1 cellular context compared by ENCODE assay signal in the genomic region with DNA sequence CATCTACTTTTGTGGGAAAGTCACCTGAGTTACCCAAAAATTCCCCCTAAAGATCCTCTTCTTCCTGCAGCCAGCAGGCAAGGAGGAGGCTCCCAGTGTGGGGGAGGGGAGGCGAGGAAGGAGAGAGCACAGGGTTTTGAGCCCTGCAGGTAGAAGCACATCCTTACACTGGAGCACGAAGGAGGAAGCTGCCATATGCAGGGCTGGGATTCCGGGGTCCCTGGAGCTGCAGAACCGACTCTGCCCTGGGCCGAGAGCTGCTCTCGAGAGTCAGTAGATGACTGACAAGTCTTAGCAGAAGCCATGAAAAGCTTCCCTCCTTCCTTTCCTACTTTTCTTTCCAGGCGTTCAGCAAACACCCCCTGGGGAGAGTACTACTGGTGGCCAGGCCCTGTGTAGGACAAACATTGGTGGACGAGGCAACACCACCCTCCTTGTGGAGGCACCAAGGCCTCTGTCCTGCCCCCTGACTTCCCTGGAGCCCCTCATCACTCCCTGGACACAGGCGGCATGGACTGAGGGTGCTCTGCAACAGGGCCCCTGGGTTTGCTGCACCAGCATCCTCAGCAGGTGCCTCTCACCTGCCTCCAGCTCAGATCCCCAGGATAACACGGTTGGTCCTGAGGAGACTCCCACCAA.
TF ChIP-seq lines count a peak whose summit lies in the region.

No MANE protein-coding gene starts in this region.

TF ChIP-seq in H1, 55 proteins besides CTCF, POLR2A, EP300 and RAD21 (continued from another document):
- TF ChIP-seq TAF1 (IDR thresholded peaks at IDR 0.05; ENCODE audit: low read depth, low read length) (no peak), CBX5 (IDR thresholded peaks at IDR 0.05; ENCODE audit: low read depth, low read length) (no peak), BRCA1 (IDR thresholded peaks at IDR 0.05; ENCODE audit: low read depth, low read length) (no peak), KDM4A (IDR thresholded peaks at IDR 0.05; ENCODE audit: low read depth, low read length, severe bottlenecking) (no peak), FOSL1 (IDR thresholded peaks at IDR 0.05; ENCODE audit: insufficient read depth, low read depth, low read length) (no peak), HDAC2 (IDR thresholded peaks at IDR 0.05; ENCODE audit: borderline replicate concordance in 1 of 2, low read depth in 2 of 2, low read length in 2 of 2) (no peak), POLR2AphosphoS5 (IDR thresholded peaks at IDR 0.05; ENCODE audit: low read depth, low read length) (no peak), NRF1 (IDR thresholded peaks at IDR 0.05; ENCODE audit: low read depth, low read length) (no peak), RNF2 (IDR thresholded peaks at IDR 0.05; ENCODE audit: borderline replicate concordance, low read depth, low read length, missing control alignments, poor library complexity, severe bottlenecking) (no peak), E2F6 (IDR thresholded peaks at IDR 0.05) (no peak), GTF2F1 (IDR thresholded peaks at IDR 0.05; ENCODE audit: borderline replicate concordance, low read depth, low read length) (no peak), POU5F1 (IDR thresholded peaks at IDR 0.05; ENCODE audit: low read depth, low read length) (no peak), SP1 (IDR thresholded peaks at IDR 0.05; ENCODE audit: low read depth, low read length) (no peak), KDM1A (IDR thresholded peaks at IDR 0.05; ENCODE audit: borderline replicate concordance, low read length) (no peak), RXRA (IDR thresholded peaks at IDR 0.05; ENCODE audit: insufficient read depth, low read depth, low read length) (no peak), CBX8 (IDR thresholded peaks at IDR 0.05; ENCODE audit: borderline replicate concordance, low read depth, low read length) (no peak), CEBPB (IDR thresholded peaks at IDR 0.05; ENCODE audit: low read depth, low read length) (no peak)
- TF ChIP-seq, protein P1, sequence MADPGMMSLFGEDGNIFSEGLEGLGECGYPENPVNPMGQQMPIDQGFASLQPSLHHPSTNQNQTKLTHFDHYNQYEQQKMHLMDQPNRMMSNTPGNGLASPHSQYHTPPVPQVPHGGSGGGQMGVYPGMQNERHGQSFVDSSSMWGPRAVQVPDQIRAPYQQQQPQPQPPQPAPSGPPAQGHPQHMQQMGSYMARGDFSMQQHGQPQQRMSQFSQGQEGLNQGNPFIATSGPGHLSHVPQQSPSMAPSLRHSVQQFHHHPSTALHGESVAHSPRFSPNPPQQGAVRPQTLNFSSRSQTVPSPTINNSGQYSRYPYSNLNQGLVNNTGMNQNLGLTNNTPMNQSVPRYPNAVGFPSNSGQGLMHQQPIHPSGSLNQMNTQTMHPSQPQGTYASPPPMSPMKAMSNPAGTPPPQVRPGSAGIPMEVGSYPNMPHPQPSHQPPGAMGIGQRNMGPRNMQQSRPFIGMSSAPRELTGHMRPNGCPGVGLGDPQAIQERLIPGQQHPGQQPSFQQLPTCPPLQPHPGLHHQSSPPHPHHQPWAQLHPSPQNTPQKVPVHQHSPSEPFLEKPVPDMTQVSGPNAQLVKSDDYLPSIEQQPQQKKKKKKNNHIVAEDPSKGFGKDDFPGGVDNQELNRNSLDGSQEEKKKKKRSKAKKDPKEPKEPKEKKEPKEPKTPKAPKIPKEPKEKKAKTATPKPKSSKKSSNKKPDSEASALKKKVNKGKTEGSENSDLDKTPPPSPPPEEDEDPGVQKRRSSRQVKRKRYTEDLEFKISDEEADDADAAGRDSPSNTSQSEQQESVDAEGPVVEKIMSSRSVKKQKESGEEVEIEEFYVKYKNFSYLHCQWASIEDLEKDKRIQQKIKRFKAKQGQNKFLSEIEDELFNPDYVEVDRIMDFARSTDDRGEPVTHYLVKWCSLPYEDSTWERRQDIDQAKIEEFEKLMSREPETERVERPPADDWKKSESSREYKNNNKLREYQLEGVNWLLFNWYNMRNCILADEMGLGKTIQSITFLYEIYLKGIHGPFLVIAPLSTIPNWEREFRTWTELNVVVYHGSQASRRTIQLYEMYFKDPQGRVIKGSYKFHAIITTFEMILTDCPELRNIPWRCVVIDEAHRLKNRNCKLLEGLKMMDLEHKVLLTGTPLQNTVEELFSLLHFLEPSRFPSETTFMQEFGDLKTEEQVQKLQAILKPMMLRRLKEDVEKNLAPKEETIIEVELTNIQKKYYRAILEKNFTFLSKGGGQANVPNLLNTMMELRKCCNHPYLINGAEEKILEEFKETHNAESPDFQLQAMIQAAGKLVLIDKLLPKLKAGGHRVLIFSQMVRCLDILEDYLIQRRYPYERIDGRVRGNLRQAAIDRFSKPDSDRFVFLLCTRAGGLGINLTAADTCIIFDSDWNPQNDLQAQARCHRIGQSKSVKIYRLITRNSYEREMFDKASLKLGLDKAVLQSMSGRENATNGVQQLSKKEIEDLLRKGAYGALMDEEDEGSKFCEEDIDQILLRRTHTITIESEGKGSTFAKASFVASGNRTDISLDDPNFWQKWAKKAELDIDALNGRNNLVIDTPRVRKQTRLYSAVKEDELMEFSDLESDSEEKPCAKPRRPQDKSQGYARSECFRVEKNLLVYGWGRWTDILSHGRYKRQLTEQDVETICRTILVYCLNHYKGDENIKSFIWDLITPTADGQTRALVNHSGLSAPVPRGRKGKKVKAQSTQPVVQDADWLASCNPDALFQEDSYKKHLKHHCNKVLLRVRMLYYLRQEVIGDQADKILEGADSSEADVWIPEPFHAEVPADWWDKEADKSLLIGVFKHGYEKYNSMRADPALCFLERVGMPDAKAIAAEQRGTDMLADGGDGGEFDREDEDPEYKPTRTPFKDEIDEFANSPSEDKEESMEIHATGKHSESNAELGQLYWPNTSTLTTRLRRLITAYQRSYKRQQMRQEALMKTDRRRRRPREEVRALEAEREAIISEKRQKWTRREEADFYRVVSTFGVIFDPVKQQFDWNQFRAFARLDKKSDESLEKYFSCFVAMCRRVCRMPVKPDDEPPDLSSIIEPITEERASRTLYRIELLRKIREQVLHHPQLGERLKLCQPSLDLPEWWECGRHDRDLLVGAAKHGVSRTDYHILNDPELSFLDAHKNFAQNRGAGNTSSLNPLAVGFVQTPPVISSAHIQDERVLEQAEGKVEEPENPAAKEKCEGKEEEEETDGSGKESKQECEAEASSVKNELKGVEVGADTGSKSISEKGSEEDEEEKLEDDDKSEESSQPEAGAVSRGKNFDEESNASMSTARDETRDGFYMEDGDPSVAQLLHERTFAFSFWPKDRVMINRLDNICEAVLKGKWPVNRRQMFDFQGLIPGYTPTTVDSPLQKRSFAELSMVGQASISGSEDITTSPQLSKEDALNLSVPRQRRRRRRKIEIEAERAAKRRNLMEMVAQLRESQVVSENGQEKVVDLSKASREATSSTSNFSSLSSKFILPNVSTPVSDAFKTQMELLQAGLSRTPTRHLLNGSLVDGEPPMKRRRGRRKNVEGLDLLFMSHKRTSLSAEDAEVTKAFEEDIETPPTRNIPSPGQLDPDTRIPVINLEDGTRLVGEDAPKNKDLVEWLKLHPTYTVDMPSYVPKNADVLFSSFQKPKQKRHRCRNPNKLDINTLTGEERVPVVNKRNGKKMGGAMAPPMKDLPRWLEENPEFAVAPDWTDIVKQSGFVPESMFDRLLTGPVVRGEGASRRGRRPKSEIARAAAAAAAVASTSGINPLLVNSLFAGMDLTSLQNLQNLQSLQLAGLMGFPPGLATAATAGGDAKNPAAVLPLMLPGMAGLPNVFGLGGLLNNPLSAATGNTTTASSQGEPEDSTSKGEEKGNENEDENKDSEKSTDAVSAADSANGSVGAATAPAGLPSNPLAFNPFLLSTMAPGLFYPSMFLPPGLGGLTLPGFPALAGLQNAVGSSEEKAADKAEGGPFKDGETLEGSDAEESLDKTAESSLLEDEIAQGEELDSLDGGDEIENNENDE (IDR thresholded peaks at IDR 0.05; ENCODE audit: insufficient replicate concordance, low read length), result no peak
